1 cellular context compared by ENCODE assay signal in the genomic region with DNA sequence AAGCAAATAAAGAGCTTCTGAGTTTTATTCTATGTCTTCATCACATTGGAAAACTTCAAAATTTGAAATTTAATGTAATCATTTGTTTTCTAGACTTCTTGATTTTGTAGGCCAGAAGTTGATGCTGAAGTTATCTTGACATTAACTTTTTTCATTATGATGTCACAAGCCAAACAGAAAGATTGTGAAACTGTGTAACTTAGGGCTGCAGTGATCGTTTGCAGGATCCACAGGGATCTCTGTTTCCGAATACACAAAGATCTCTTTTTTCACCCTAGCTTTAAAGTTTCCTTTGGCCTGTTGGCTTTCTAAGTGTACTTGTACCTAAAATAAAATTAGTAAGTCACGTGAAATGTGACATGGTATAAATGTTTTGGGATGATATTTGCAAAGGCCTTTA.
TF ChIP-seq lines count a peak whose summit lies in the region.

No MANE protein-coding gene starts in this region.

TF ChIP-seq in IMR-90, 13 proteins besides CTCF, POLR2A, EP300 and RAD21 (continued from another document):
- no peak for TF ChIP-seq SMC3 (IDR thresholded peaks at IDR 0.05; ENCODE audit: low read depth, low read length)
- 0 out of 2 replicates have a peak, but pooled peaks have one; percentile 47 for TF ChIP-seq CEBPB (IDR thresholded peaks at IDR 0.05; ENCODE audit: low read depth, low read length)
- TF ChIP-seq MXI1 (IDR thresholded peaks at IDR 0.05; ENCODE audit: borderline replicate concordance, low read depth, low read length) = no peak
- TF ChIP-seq, protein P1, sequence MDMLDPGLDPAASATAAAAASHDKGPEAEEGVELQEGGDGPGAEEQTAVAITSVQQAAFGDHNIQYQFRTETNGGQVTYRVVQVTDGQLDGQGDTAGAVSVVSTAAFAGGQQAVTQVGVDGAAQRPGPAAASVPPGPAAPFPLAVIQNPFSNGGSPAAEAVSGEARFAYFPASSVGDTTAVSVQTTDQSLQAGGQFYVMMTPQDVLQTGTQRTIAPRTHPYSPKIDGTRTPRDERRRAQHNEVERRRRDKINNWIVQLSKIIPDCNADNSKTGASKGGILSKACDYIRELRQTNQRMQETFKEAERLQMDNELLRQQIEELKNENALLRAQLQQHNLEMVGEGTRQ (IDR thresholded peaks at IDR 0.05; ENCODE audit: low read depth, low read length) = no peak
